ENCODE assay signal across 15 cellular contexts in the genomic region with DNA sequence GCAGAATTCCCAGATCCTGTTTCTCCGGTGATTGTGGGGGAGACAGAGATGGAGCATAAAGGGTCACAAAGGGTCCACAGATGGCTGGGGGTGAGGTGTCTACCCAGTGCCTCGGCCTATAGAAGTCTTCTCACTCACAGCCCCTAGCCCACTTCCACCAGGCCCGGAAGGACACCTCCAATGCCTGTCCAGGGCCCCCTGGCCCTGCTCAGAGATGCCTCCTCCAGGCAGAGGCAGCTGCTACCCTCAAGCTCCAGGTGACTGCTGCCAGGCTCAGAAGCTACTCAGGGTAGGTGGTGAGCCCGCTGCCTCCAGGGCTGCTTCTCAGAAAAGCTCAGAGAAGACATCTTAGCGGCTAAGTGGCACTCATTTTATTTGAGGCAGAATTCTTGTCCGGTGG. TPM values are rescaled to one million over a fixed set of nuclear protein-coding genes. Genes with fewer than 3 reads are reported as not detected.
A peak's percentile ranks its signal among the peaks of the same experiment; 100 is the strongest.
DNase-seq lines count a peak whose midpoint lies in the region; ATAC-seq and TF ChIP-seq lines count a peak whose summit lies in the region.
"Had no signal": no experiment of that assay in that cellular context is flagged by ENCODE, and none has a peak within 500 bp of the region (broad histone marks: within the 10 kb centered on the region; RNA-seq: fewer than 3 reads in every experiment).

No MANE protein-coding gene starts in this region.

- H3K9me3 Mint-ChIP-seq in endodermal cell: no peaks in the 10 kb centered on the region
- no peaks in the 10 kb centered on the region for H3K9me3 Mint-ChIP-seq in activated T-cell treated with anti-CD3 and anti-CD28 coated beads, Interleukin-2, amount 50 U/mL, for 24 hours
- H3K9me3 Mint-ChIP-seq: T-cell had no signal

- no peak overlapping the region for H3K4me3 Mint-ChIP-seq in endodermal cell
- no peak overlapping the region for H3K4me3 Mint-ChIP-seq in activated T-cell treated with anti-CD3 and anti-CD28 coated beads, Interleukin-2, amount 50 U/mL, for 24 hours
- H3K4me3 Mint-ChIP-seq: T-cell had no signal

- no peak overlapping the region for H4K5ac ChIP-seq in mesendoderm (ENCODE audit: low read length)

- peak overlapping the region; percentile 47 for H3K9ac ChIP-seq in HUES6 (ENCODE audit: low read length)
- no peak overlapping the region for H3K9ac ChIP-seq in endodermal cell (ENCODE audit: extremely low read depth, low read length, poor library complexity, severe bottlenecking)
- H3K9ac ChIP-seq in mesendoderm (ENCODE audit: low read length): peak overlapping the region; percentile 45

- no peak overlapping the region for H3K4ac ChIP-seq in mesendoderm (ENCODE audit: low read depth, low read length)

- H3K9me3 ChIP-seq in HUES6 (ENCODE audit: control insufficient read depth, insufficient read depth, low read depth, low read length) (no peaks in the 10 kb centered on the region), endodermal cell (ENCODE audit: control insufficient read depth, low read length) (no peaks in the 10 kb centered on the region)

- no peaks in the 10 kb centered on the region; the same call in 1 of the 2 replicates for H3K27me3 ChIP-seq in H7 (ENCODE audit: control insufficient read depth, insufficient read depth, low read length)
- peaks cover 5% of the 10 kb centered on the region; the same call in 1 of the 2 replicates for H3K27me3 ChIP-seq in HUES6 (ENCODE audit: control insufficient read depth, insufficient read depth, low read length)
- H3K27me3 ChIP-seq in endodermal cell (ENCODE audit: control insufficient read depth, insufficient read depth, low read length, poor library complexity, severe bottlenecking): no peaks in the 10 kb centered on the region
- H3K27me3 ChIP-seq in mesendoderm (ENCODE audit: insufficient read depth, low read length, poor library complexity): no peaks in the 10 kb centered on the region

- no peaks in the 10 kb centered on the region for H3K79me1 ChIP-seq in mesendoderm (ENCODE audit: low read length)

- no peak for TF ChIP-seq CTCF in endodermal cell (conservative IDR thresholded peaks at IDR 0.05)

- DNase-seq in H7 (no peak), endodermal cell (peak; percentile 58), mesendoderm (no peak)
- no peak for DNase-seq in activated T-cell treated with anti-CD3 and anti-CD28 coated beads, Interleukin-2, amount 50 U/mL, for 24 hours
- DNase-seq: ACHN, DND-41, NCI-H1105, SIG-M5, T-cell had no signal

- H3K79me2 ChIP-seq in mesendoderm (ENCODE audit: control insufficient read depth, insufficient read depth, low read length): no peaks in the 10 kb centered on the region

- ATAC-seq in GM21360 (IDR thresholded peaks at IDR 0.05; ENCODE audit: unreplicated experiment) (no peak), GM21737 (IDR thresholded peaks at IDR 0.05; ENCODE audit: unreplicated experiment) (no peak)
- ATAC-seq: K562, SK-N-SH treated with all-trans-retinoic acid at 6 μM for 48 hours, T-cell had no signal

- H2BK120ac ChIP-seq in mesendoderm (ENCODE audit: low read depth, low read length): no peak overlapping the region

- H3K4me1 ChIP-seq in HUES6 (ENCODE audit: control insufficient read depth, insufficient read depth, low read length): peaks cover 37% of the 10 kb centered on the region
- H3K4me1 ChIP-seq in endodermal cell (ENCODE audit: control insufficient read depth, insufficient read depth, low read length): no peaks in the 10 kb centered on the region
- H3K4me1 ChIP-seq in mesendoderm (ENCODE audit: control insufficient read depth, low read depth, low read length): peaks cover 9% of the 10 kb centered on the region

- peak overlapping the region; percentile 24 for H3K18ac ChIP-seq in mesendoderm (ENCODE audit: low read length)

- H3K27ac Mint-ChIP-seq in endodermal cell: no peak overlapping the region
- no peak overlapping the region for H3K27ac Mint-ChIP-seq in activated T-cell treated with anti-CD3 and anti-CD28 coated beads, Interleukin-2, amount 50 U/mL, for 24 hours
- H3K27ac Mint-ChIP-seq: T-cell had no signal

- H3K36me3 Mint-ChIP-seq in endodermal cell (ENCODE audit: low read depth): no peaks in the 10 kb centered on the region
- H3K36me3 Mint-ChIP-seq in activated T-cell treated with anti-CD3 and anti-CD28 coated beads, Interleukin-2, amount 50 U/mL, for 24 hours (ENCODE audit: low read depth): peaks cover 9% of the 10 kb centered on the region

- H3K56ac ChIP-seq in mesendoderm (ENCODE audit: low read length): peak overlapping the region; percentile 85

- H3K4me2 ChIP-seq in mesendoderm (ENCODE audit: low read length): no peak overlapping the region

- peak overlapping the region; percentile 23; the same call in 1 of the 2 replicates for H3K27ac ChIP-seq in HUES6 (ENCODE audit: low read depth, low read length)
- H3K27ac ChIP-seq in endodermal cell (ENCODE audit: low read depth, low read length): no peak overlapping the region
- H3K27ac ChIP-seq in mesendoderm (ENCODE audit: low read depth, low read length): peak overlapping the region; percentile 45
- H3K27ac ChIP-seq: C4-2B had no signal

- H2BK5ac ChIP-seq in mesendoderm (ENCODE audit: low read length): no peak overlapping the region

- H4K8ac ChIP-seq in mesendoderm (ENCODE audit: low read depth, low read length): no peak overlapping the region

- 70 to 81% methylated on average over 4 to 6 of the region's 6 CpGs for WGBS in endodermal cell (ENCODE audit: insufficient coverage in 1 of 2, insufficient read length in 1 of 2), 2 experiments
- WGBS in mesendoderm (ENCODE audit: extremely low coverage, insufficient coverage, low lambda C conversion rate): no CpG with 5 or more reads among the region's 6 CpGs

- peak overlapping the region; percentile 89 for H3K23ac ChIP-seq in mesendoderm (ENCODE audit: low read length)

- no peaks in the 10 kb centered on the region for H3K36me3 ChIP-seq in H7 (replicated peaks; ENCODE audit: control insufficient read depth, insufficient read depth, low read length)
- no peaks in the 10 kb centered on the region for H3K36me3 ChIP-seq in HUES6 (ENCODE audit: control insufficient read depth, insufficient read depth, low read length)
- H3K36me3 ChIP-seq in endodermal cell (ENCODE audit: control insufficient read depth, insufficient read depth, low read length): no peaks in the 10 kb centered on the region
- no peaks in the 10 kb centered on the region for H3K36me3 ChIP-seq in mesendoderm (ENCODE audit: control insufficient read depth, insufficient read depth, low read length)

- peaks cover 10% of the 10 kb centered on the region for H3K4me1 Mint-ChIP-seq in endodermal cell
- peaks cover 17% of the 10 kb centered on the region for H3K4me1 Mint-ChIP-seq in activated T-cell treated with anti-CD3 and anti-CD28 coated beads, Interleukin-2, amount 50 U/mL, for 24 hours (ENCODE audit: low read depth)

- H3K4me3 ChIP-seq in H7 (ENCODE audit: insufficient read depth, low read depth, low read length): peak overlapping the region; percentile 12; the same call in 1 of the 2 replicates
- peak overlapping the region; percentile 28; the same call in 1 of the 2 replicates for H3K4me3 ChIP-seq in HUES6 (ENCODE audit: low read depth, low read length)
- H3K4me3 ChIP-seq in endodermal cell (ENCODE audit: low read length): no peak overlapping the region
- H3K4me3 ChIP-seq in mesendoderm (ENCODE audit: low read length): no peak overlapping the region
- H3K4me3 ChIP-seq: K562 had no signal

- no peak overlapping the region for H2BK15ac ChIP-seq in mesendoderm (replicated peaks; ENCODE audit: low read depth)

- no peak overlapping the region for H2AK5ac ChIP-seq in mesendoderm (ENCODE audit: low read length)

- peaks cover 12% of the 10 kb centered on the region for H3K27me3 Mint-ChIP-seq in endodermal cell (ENCODE audit: insufficient read depth)
- H3K27me3 Mint-ChIP-seq in activated T-cell treated with anti-CD3 and anti-CD28 coated beads, Interleukin-2, amount 50 U/mL, for 24 hours: peaks cover 3% of the 10 kb centered on the region

RNA-seq across cellular contexts. Expression of a gene that starts 22.0 kb away (rescaled TPM):
- 11.0 and 12.3 TPM in 2 replicates for total RNA-seq in H7 (2014; rRNA removed; shearing (Covaris generic))
- total RNA-seq in endodermal cell: 1 to 10 TPM; 5.5 to 5.8 TPM
- polyA plus RNA-seq in endodermal cell (2013, experiment 1 of 2): 3.2 TPM
- 2.4 TPM for polyA plus RNA-seq in endodermal cell (2013, experiment 2 of 2)
- 5.6 TPM for polyA plus RNA-seq in mesendoderm (2013, experiment 1 of 2)
- 6.0 TPM for polyA plus RNA-seq in mesendoderm (2013, experiment 2 of 2)

Comparison
In these comparisons a context has a peak if more than half of its experiments do, and no peak if none do; other contexts are left out.
1. H3K4me3 ChIP-seq: peak in H7 (single experiment) and HUES6 (single experiment); none in endodermal cell (single experiment) and mesendoderm (single experiment).